In the genomic region with DNA sequence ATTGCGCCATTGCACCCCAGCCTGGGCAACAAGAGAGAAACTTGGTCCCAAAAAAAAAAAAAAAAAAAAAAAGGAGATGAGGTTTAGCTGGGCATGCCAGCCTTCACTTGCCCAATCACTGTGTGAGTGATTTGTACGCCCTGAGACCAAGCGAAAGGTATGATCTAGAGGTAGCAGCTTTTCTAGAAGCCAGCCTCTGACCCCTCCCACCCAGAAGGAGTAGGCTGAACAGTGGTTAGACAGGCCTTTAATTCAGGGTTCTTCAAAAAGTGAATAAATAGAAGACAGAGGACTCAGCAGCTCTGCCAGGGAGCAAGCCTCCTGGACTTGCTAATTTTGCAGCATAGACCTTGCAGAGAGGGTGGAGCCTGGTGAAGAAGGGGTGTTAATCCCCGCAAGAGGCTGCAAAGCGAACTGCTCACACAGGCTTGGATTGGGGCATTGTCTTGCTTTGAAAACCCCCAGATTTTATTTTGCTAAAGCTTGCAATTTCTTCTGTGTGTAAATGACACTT, we compare ENCODE assay signal across 10 cellular contexts. TPM values are rescaled to one million over a fixed set of nuclear protein-coding genes. Genes with fewer than 3 reads are reported as not detected.
DNase-seq lines count a peak whose midpoint lies in the region; ATAC-seq and TF ChIP-seq lines count a peak whose summit lies in the region.
"Had no signal": no experiment of that assay in that cellular context is flagged by ENCODE, and none has a peak within 500 bp of the region (broad histone marks: within the 10 kb centered on the region; RNA-seq: fewer than 3 reads in every experiment).

No MANE protein-coding gene starts in this region.

- CTCF ChIA-PET in activated CD4-positive, alpha-beta T cell treated with anti-CD3 and anti-CD28 coated beads for 36 hours (lab: Charles Lee) = interaction anchor here (0.6 to 1.5 kb wide), 8 partner anchors 9 to 77 kb away, joined by 3 to 6 read pairs (median 4); no protein-coding TSS in a partner anchor

- H3K27me3 ChIP-seq in right atrium auricular region = no peaks in the 10 kb centered on the region
- H3K27me3 ChIP-seq in thoracic aorta (replicated peaks; ENCODE audit: insufficient read depth) = no peaks in the 10 kb centered on the region

- H3K4me1 Mint-ChIP-seq in activated CD4-positive, alpha-beta T cell treated with anti-CD3 and anti-CD28 coated beads for 36 hours = peaks cover 65% of the 10 kb centered on the region
- H3K4me1 Mint-ChIP-seq in activated T-helper 17 cell treated with anti-CD3 and anti-CD28 coated beads, Interleukin-2, amount 50 U/mL, for 72 hours = peaks cover 36% of the 10 kb centered on the region

- peak; percentile 54 for ATAC-seq in activated CD4-positive, alpha-beta T cell treated with anti-CD3 and anti-CD28 coated beads for 36 hours
- ATAC-seq in activated T-helper 17 cell treated with anti-CD3 and anti-CD28 coated beads, Interleukin-2, amount 50 U/mL, for 72 hours (replicated peaks) = peak; percentile 23
- no peak for ATAC-seq in thoracic aorta (ENCODE audit: insufficient number of reproducible peaks, low FRiP score, low read depth)

- peaks cover 39% of the 10 kb centered on the region for H3K36me3 Mint-ChIP-seq in activated CD4-positive, alpha-beta T cell treated with anti-CD3 and anti-CD28 coated beads for 36 hours (ENCODE audit: low read depth)
- peaks cover 42% of the 10 kb centered on the region for H3K36me3 Mint-ChIP-seq in activated T-helper 17 cell treated with anti-CD3 and anti-CD28 coated beads, Interleukin-2, amount 50 U/mL, for 72 hours (ENCODE audit: low read depth)

- H3K9me3 ChIP-seq in right atrium auricular region (no peaks in the 10 kb centered on the region), thoracic aorta (no peaks in the 10 kb centered on the region)

- H3K4me1 ChIP-seq in right atrium auricular region (peaks cover 0 to 40% of the 10 kb centered on the region in 2 donors), thoracic aorta (ENCODE audit: control insufficient read depth in 1 of 2, low read depth in 2 of 2) (peaks cover 13 to 28% of the 10 kb centered on the region in 2 donors)
- H3K4me1 ChIP-seq: parathyroid adenoma had no signal

- H3K4me3 ChIP-seq in right atrium auricular region (no peak overlapping the region), thoracic aorta (peak overlapping the region; percentile 60)

- peak overlapping the region; percentile 77 for H3K27ac Mint-ChIP-seq in activated CD4-positive, alpha-beta T cell treated with anti-CD3 and anti-CD28 coated beads for 36 hours
- peak overlapping the region; percentile 50 for H3K27ac Mint-ChIP-seq in activated T-helper 17 cell treated with anti-CD3 and anti-CD28 coated beads, Interleukin-2, amount 50 U/mL, for 72 hours

- in situ Hi-C loops in ACHN (cut with HindIII; ENCODE audit: low pct_ligation_motif_present, low pct_unique_long_range_greater_than_20kb, low sequenced_read_pairs) = no loop called here

- H3K36me3 ChIP-seq in right atrium auricular region (no peaks in the 10 kb centered on the region), thoracic aorta (peaks cover 3% of the 10 kb centered on the region)

- H3K27ac ChIP-seq in right atrium auricular region = peak overlapping the region; percentile 8 to 27
- peak overlapping the region; percentile 34 to 77 for H3K27ac ChIP-seq in thoracic aorta
- H3K27ac ChIP-seq: parathyroid adenoma had no signal

- intact Hi-C loops in activated CD4-positive, alpha-beta T cell treated with anti-CD3 and anti-CD28 coated beads for 36 hours (cut with DNase I, micrococcal nuclease) = no loop called here

- no peaks in the 10 kb centered on the region for H3K27me3 Mint-ChIP-seq in activated CD4-positive, alpha-beta T cell treated with anti-CD3 and anti-CD28 coated beads for 36 hours
- H3K27me3 Mint-ChIP-seq in activated T-helper 17 cell treated with anti-CD3 and anti-CD28 coated beads, Interleukin-2, amount 50 U/mL, for 72 hours = no peaks in the 10 kb centered on the region

- H3K4me3 Mint-ChIP-seq in activated CD4-positive, alpha-beta T cell treated with anti-CD3 and anti-CD28 coated beads for 36 hours = peak overlapping the region; percentile 28
- peak overlapping the region; percentile 19 for H3K4me3 Mint-ChIP-seq in activated T-helper 17 cell treated with anti-CD3 and anti-CD28 coated beads, Interleukin-2, amount 50 U/mL, for 72 hours

- H3K9me3 Mint-ChIP-seq in activated CD4-positive, alpha-beta T cell treated with anti-CD3 and anti-CD28 coated beads for 36 hours (ENCODE audit: low read depth) = no peaks in the 10 kb centered on the region
- no peaks in the 10 kb centered on the region for H3K9me3 Mint-ChIP-seq in activated T-helper 17 cell treated with anti-CD3 and anti-CD28 coated beads, Interleukin-2, amount 50 U/mL, for 72 hours

- POLR2A ChIA-PET in activated CD4-positive, alpha-beta T cell treated with anti-CD3 and anti-CD28 coated beads for 36 hours (lab: Charles Lee) = no interaction called here

- no peak for TF ChIP-seq CTCF in right atrium auricular region (IDR thresholded peaks at IDR 0.05)
- no peak for TF ChIP-seq CTCF in thoracic aorta (IDR thresholded peaks at IDR 0.05)

- no peak for DNase-seq in activated CD4-positive, alpha-beta T cell treated with anti-CD3 and anti-CD28 coated beads for 36 hours
- DNase-seq in activated CD4-positive, alpha-beta T cell treated with anti-CD3 and anti-CD28 coated beads, Interleukin-2, amount 50 U/mL, for 48 hours = no peak
- DNase-seq in right atrium auricular region (ENCODE audit: low spot score) = no peak
- DNase-seq in thoracic aorta (ENCODE audit: low spot score) = no peak
- no peak for DNase-seq in ACHN
- DNase-seq in SKM-1 (lab: John Stamatoyannopoulos, UW; ENCODE audit: unreplicated experiment) = no peak
- DNase-seq in NCI-H1930 (lab: John Stamatoyannopoulos, UW) = no peak
- DNase-seq: NCI-H1417 treated with DMSO at 0.1 percent for 48 hours had no signal

RNA-seq across cellular contexts. Expression of gene CYTH1, which starts 7.1 kb away (rescaled TPM):
- 100 to 1,000 TPM; 109 to 130 TPM for total RNA-seq in activated CD4-positive, alpha-beta T cell treated with anti-CD3 and anti-CD28 coated beads for 36 hours
- 100 to 1,000 TPM; 173 to 195 TPM for total RNA-seq in activated T-helper 17 cell treated with anti-CD3 and anti-CD28 coated beads, Interleukin-2, amount 50 U/mL, for 72 hours
- 10 to 100 TPM; 23.8 to 31.0 TPM for total RNA-seq in right atrium auricular region
- 10 to 100 TPM; 79.2 to 79.4 TPM for total RNA-seq in thoracic aorta

RNA-seq across cellular contexts. Expression of gene USP36, which starts 51.4 kb away (rescaled TPM):
- total RNA-seq in activated CD4-positive, alpha-beta T cell treated with anti-CD3 and anti-CD28 coated beads for 36 hours = 10 to 100 TPM; 90.1 to 92.5 TPM
- total RNA-seq in activated T-helper 17 cell treated with anti-CD3 and anti-CD28 coated beads, Interleukin-2, amount 50 U/mL, for 72 hours = 100 to 1,000 TPM in 1 of 2 donors, 10 to 100 TPM in 1; 95.3 to 139 TPM
- total RNA-seq in right atrium auricular region (10 to 100 TPM; 15.4 to 18.1 TPM), thoracic aorta (10 to 100 TPM; 40.3 to 95.9 TPM)
